1 cellular context compared by ENCODE assay signal in genomic region chr5:176652136-176652535, GRCh38.
TF ChIP-seq lines count a peak whose summit lies in the region.

No MANE protein-coding gene starts in this region.

TF ChIP-seq in H1, 55 proteins besides CTCF, POLR2A, EP300 and RAD21 (continued from another document):
- TF ChIP-seq PHF8 (conservative IDR thresholded peaks at IDR 0.05; ENCODE audit: low read depth, low read length), result no peak
- 0 out of 2 replicates have a peak, but pooled peaks have one; percentile 22 for TF ChIP-seq SP1 (IDR thresholded peaks at IDR 0.05; ENCODE audit: low read depth, low read length)
- TF ChIP-seq, protein P1, sequence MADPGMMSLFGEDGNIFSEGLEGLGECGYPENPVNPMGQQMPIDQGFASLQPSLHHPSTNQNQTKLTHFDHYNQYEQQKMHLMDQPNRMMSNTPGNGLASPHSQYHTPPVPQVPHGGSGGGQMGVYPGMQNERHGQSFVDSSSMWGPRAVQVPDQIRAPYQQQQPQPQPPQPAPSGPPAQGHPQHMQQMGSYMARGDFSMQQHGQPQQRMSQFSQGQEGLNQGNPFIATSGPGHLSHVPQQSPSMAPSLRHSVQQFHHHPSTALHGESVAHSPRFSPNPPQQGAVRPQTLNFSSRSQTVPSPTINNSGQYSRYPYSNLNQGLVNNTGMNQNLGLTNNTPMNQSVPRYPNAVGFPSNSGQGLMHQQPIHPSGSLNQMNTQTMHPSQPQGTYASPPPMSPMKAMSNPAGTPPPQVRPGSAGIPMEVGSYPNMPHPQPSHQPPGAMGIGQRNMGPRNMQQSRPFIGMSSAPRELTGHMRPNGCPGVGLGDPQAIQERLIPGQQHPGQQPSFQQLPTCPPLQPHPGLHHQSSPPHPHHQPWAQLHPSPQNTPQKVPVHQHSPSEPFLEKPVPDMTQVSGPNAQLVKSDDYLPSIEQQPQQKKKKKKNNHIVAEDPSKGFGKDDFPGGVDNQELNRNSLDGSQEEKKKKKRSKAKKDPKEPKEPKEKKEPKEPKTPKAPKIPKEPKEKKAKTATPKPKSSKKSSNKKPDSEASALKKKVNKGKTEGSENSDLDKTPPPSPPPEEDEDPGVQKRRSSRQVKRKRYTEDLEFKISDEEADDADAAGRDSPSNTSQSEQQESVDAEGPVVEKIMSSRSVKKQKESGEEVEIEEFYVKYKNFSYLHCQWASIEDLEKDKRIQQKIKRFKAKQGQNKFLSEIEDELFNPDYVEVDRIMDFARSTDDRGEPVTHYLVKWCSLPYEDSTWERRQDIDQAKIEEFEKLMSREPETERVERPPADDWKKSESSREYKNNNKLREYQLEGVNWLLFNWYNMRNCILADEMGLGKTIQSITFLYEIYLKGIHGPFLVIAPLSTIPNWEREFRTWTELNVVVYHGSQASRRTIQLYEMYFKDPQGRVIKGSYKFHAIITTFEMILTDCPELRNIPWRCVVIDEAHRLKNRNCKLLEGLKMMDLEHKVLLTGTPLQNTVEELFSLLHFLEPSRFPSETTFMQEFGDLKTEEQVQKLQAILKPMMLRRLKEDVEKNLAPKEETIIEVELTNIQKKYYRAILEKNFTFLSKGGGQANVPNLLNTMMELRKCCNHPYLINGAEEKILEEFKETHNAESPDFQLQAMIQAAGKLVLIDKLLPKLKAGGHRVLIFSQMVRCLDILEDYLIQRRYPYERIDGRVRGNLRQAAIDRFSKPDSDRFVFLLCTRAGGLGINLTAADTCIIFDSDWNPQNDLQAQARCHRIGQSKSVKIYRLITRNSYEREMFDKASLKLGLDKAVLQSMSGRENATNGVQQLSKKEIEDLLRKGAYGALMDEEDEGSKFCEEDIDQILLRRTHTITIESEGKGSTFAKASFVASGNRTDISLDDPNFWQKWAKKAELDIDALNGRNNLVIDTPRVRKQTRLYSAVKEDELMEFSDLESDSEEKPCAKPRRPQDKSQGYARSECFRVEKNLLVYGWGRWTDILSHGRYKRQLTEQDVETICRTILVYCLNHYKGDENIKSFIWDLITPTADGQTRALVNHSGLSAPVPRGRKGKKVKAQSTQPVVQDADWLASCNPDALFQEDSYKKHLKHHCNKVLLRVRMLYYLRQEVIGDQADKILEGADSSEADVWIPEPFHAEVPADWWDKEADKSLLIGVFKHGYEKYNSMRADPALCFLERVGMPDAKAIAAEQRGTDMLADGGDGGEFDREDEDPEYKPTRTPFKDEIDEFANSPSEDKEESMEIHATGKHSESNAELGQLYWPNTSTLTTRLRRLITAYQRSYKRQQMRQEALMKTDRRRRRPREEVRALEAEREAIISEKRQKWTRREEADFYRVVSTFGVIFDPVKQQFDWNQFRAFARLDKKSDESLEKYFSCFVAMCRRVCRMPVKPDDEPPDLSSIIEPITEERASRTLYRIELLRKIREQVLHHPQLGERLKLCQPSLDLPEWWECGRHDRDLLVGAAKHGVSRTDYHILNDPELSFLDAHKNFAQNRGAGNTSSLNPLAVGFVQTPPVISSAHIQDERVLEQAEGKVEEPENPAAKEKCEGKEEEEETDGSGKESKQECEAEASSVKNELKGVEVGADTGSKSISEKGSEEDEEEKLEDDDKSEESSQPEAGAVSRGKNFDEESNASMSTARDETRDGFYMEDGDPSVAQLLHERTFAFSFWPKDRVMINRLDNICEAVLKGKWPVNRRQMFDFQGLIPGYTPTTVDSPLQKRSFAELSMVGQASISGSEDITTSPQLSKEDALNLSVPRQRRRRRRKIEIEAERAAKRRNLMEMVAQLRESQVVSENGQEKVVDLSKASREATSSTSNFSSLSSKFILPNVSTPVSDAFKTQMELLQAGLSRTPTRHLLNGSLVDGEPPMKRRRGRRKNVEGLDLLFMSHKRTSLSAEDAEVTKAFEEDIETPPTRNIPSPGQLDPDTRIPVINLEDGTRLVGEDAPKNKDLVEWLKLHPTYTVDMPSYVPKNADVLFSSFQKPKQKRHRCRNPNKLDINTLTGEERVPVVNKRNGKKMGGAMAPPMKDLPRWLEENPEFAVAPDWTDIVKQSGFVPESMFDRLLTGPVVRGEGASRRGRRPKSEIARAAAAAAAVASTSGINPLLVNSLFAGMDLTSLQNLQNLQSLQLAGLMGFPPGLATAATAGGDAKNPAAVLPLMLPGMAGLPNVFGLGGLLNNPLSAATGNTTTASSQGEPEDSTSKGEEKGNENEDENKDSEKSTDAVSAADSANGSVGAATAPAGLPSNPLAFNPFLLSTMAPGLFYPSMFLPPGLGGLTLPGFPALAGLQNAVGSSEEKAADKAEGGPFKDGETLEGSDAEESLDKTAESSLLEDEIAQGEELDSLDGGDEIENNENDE (IDR thresholded peaks at IDR 0.05; ENCODE audit: insufficient replicate concordance, low read length), result no peak
TF ChIP-seq in H1: peak in this region for 1.
